In the genomic region with DNA sequence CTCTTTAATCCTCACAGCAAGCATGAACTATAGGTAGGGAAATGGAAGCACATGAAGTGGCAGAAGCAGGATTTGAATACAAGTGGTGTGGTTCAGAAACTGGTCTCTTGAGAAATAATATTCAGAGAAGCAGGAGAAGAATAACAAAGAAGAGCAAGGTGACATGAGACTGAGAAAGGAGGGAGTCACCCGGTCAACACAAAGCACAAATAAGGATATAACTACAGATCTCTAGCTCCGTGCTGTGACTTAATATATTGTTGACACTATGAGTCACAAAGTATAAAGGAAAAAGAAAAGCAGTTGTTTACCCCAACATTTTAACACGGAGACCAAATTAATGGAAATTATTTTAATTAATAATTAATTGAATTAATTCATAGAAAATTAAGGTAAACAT, we compare ENCODE assay signal across 22 cellular contexts.
"Had no signal": no experiment of that assay in that cellular context is flagged by ENCODE, and none has a peak within 500 bp of the region (broad histone marks: within the 10 kb centered on the region; RNA-seq: fewer than 3 reads in every experiment).

No MANE protein-coding gene starts in this region.

- H3K9me3 ChIP-seq: MG63 had no signal

- H3K4me3 ChIP-seq: MG63 had no signal

- H3K4me1 Mint-ChIP-seq: activated CD4-positive, alpha-beta T cell treated with anti-CD3 and anti-CD28 coated beads, Interleukin-2, amount 10 ng/mL, durations not matched to agents 24 days and 14 days; activated T-helper 17 cell treated with anti-CD3 and anti-CD28 coated beads, Interleukin-2, amount 50 U/mL, for 72 hours; T-helper 17 cell; WTC11 had no signal

- H3K27ac ChIP-seq: brain microvascular endothelial cell, KMS-11 had no signal

- H3K36me3 ChIP-seq: brain microvascular endothelial cell, MG63 had no signal

- H3K9me3 Mint-ChIP-seq: activated CD4-positive, alpha-beta memory T cell treated with anti-CD3 and anti-CD28 coated beads for 36 hours; activated CD4-positive, alpha-beta T cell treated with anti-CD3 and anti-CD28 coated beads, Interleukin-2, amount 10 ng/mL, durations not matched to agents 24 days and 14 days; activated naive CD4-positive, alpha-beta T cell treated with anti-CD3 and anti-CD28 coated beads for 36 hours; activated T-helper 17 cell treated with anti-CD3 and anti-CD28 coated beads, Interleukin-2, amount 50 U/mL, for 72 hours; WTC11 had no signal

- H3K4me3 Mint-ChIP-seq: activated CD4-positive, alpha-beta memory T cell treated with anti-CD3 and anti-CD28 coated beads for 36 hours; activated CD4-positive, alpha-beta T cell treated with anti-CD3 and anti-CD28 coated beads, Interleukin-2, amount 10 ng/mL, durations not matched to agents 24 days and 14 days; activated naive CD4-positive, alpha-beta T cell treated with anti-CD3 and anti-CD28 coated beads for 36 hours; activated naive CD8-positive, alpha-beta T cell; activated T-helper 17 cell treated with anti-CD3 and anti-CD28 coated beads, Interleukin-2, amount 50 U/mL, for 72 hours; T-helper 17 cell; WTC11 had no signal

- H3K27me3 ChIP-seq: brain microvascular endothelial cell, MG63 had no signal

- H3K4me2 ChIP-seq: KMS-11 had no signal

- H3K27ac Mint-ChIP-seq: activated CD4-positive, alpha-beta memory T cell treated with anti-CD3 and anti-CD28 coated beads for 36 hours; activated CD4-positive, alpha-beta T cell treated with anti-CD3 and anti-CD28 coated beads, Interleukin-2, amount 10 ng/mL, durations not matched to agents 24 days and 14 days; activated naive CD4-positive, alpha-beta T cell treated with anti-CD3 and anti-CD28 coated beads for 36 hours; activated naive CD8-positive, alpha-beta T cell; activated T-helper 17 cell treated with anti-CD3 and anti-CD28 coated beads, Interleukin-2, amount 50 U/mL, for 72 hours; T-helper 17 cell; WTC11 had no signal

- H3K36me3 Mint-ChIP-seq: activated CD4-positive, alpha-beta memory T cell treated with anti-CD3 and anti-CD28 coated beads for 36 hours; activated naive CD8-positive, alpha-beta T cell; WTC11 had no signal

- H3K27me3 Mint-ChIP-seq: activated CD4-positive, alpha-beta memory T cell treated with anti-CD3 and anti-CD28 coated beads for 36 hours; activated CD4-positive, alpha-beta T cell treated with anti-CD3 and anti-CD28 coated beads, Interleukin-2, amount 10 ng/mL, durations not matched to agents 24 days and 14 days; T-helper 17 cell had no signal

- DNase-seq: activated CD4-positive, alpha-beta memory T cell treated with anti-CD3 and anti-CD28 coated beads for 36 hours; activated CD4-positive, alpha-beta T cell treated with anti-CD3 and anti-CD28 coated beads for 1 hour; activated CD4-positive, alpha-beta T cell treated with anti-CD3 and anti-CD28 coated beads, Interleukin-2, amount 10 ng/mL, durations not matched to agents 24 days and 14 days; activated CD8-positive, alpha-beta memory T cell treated with anti-CD3 and anti-CD28 coated beads for 24 hours; activated gamma-delta T cell; activated naive CD4-positive, alpha-beta T cell treated with anti-CD3 and anti-CD28 coated beads for 36 hours; activated T-cell treated with anti-CD3 and anti-CD28 coated beads, Interleukin-2, amount 50 U/mL, for 48 hours; brain microvascular endothelial cell; caudate nucleus; MG63; NCI-H1105 treated with DMSO at 0.1 percent for 48 hours; NCI-H1436 treated with DMSO at 0.1 percent for 48 hours; NCI-H187; NCI-H2081; NCI-H510A treated with DMSO at 0.1 percent for 48 hours; SHP77 treated with DMSO at 0.1 percent for 48 hours; T-helper 17 cell; T-helper 9 cell had no signal
